Comparison of ENCODE assay signal across 14 cellular contexts in genomic region chr12:105892362-105892910, GRCh38.
DNase-seq lines count a peak whose midpoint lies in the region; ATAC-seq and TF ChIP-seq lines count a peak whose summit lies in the region.
"Had no signal": no experiment of that assay in that cellular context is flagged by ENCODE, and none has a peak within 500 bp of the region (broad histone marks: within the 10 kb centered on the region; RNA-seq: fewer than 3 reads in every experiment).

No MANE protein-coding gene starts in this region.

- peak; percentile 11 for DNase-seq in SK-N-DZ (ENCODE audit: low spot score)
- DNase-seq in neural crest cell (ENCODE audit: low read depth, low spot score), result no peak
- no peak for DNase-seq in NCI-H2171 (lab: John Stamatoyannopoulos, UW)
- DNase-seq in foreskin keratinocyte, result no peak
- DNase-seq in Right ventricle myocardium superior, result no peak
- DNase-seq: Calu3; CD4-positive, alpha-beta memory T cell; COR-L47; DMS53; DMS79 treated with DMSO at 0.1 percent for 48 hours; GM23248; H7; HCEC 1CT had no signal

- peaks cover 5% of the 10 kb centered on the region for H3K36me3 Mint-ChIP-seq in neural crest cell (ENCODE audit: low read depth)
- H3K36me3 Mint-ChIP-seq: CD4-positive, alpha-beta memory T cell had no signal

- H3K27ac Mint-ChIP-seq in neural crest cell (ENCODE audit: unreplicated experiment), result no peak overlapping the region
- H3K27ac Mint-ChIP-seq: CD4-positive, alpha-beta memory T cell had no signal

- peak overlapping the region; percentile 23 for H3K4me3 Mint-ChIP-seq in neural crest cell
- H3K4me3 Mint-ChIP-seq: CD4-positive, alpha-beta memory T cell had no signal

- H3K9me3 Mint-ChIP-seq in neural crest cell, result peaks cover 6% of the 10 kb centered on the region

- no peak for ATAC-seq in SK-N-SH treated with all-trans-retinoic acid at 6 μM for 48 hours
- ATAC-seq in foreskin keratinocyte, result no peak
- no peak for ATAC-seq in Right ventricle myocardium superior (ENCODE audit: poor library complexity)

- H3K27me3 ChIP-seq in foreskin keratinocyte, result no peaks in the 10 kb centered on the region

- H3K4me1 ChIP-seq in foreskin keratinocyte, result peaks cover 9% of the 10 kb centered on the region

- H3K27ac ChIP-seq in foreskin keratinocyte, result no peak overlapping the region
- H3K27ac ChIP-seq: GM23248 had no signal

- H3K4me1 Mint-ChIP-seq in neural crest cell, result peaks cover 15% of the 10 kb centered on the region
- H3K4me1 Mint-ChIP-seq: CD4-positive, alpha-beta memory T cell had no signal

- no peaks in the 10 kb centered on the region for H3K27me3 Mint-ChIP-seq in neural crest cell (ENCODE audit: low read depth)

- intact Hi-C loops in Right ventricle myocardium superior (cut with DNase I), result no loop called here

- TF ChIP-seq CTCF in neural crest cell (conservative IDR thresholded peaks at IDR 0.05) (no peak), foreskin keratinocyte (conservative IDR thresholded peaks at IDR 0.05) (no peak)

TF ChIP-seq in SK-N-SH treated with all-trans-retinoic acid at 6 μM for 48 hours, 23 proteins besides CTCF, POLR2A, EP300 and RAD21:
- TF ChIP-seq ZC3H10 (CRISPR knock-in tag; IDR thresholded peaks at IDR 0.05) (no peak), ISL1 (CRISPR knock-in tag; IDR thresholded peaks at IDR 0.05) (peak; percentile 58), ZNF70 (CRISPR knock-in tag; IDR thresholded peaks at IDR 0.05) (no peak), ESRRG (CRISPR knock-in tag; IDR thresholded peaks at IDR 0.05) (no peak), BACH2 (CRISPR knock-in tag; IDR thresholded peaks at IDR 0.05; ENCODE audit: borderline replicate concordance) (no peak)
